8 cellular contexts compared by ENCODE assay signal in the genomic region with DNA sequence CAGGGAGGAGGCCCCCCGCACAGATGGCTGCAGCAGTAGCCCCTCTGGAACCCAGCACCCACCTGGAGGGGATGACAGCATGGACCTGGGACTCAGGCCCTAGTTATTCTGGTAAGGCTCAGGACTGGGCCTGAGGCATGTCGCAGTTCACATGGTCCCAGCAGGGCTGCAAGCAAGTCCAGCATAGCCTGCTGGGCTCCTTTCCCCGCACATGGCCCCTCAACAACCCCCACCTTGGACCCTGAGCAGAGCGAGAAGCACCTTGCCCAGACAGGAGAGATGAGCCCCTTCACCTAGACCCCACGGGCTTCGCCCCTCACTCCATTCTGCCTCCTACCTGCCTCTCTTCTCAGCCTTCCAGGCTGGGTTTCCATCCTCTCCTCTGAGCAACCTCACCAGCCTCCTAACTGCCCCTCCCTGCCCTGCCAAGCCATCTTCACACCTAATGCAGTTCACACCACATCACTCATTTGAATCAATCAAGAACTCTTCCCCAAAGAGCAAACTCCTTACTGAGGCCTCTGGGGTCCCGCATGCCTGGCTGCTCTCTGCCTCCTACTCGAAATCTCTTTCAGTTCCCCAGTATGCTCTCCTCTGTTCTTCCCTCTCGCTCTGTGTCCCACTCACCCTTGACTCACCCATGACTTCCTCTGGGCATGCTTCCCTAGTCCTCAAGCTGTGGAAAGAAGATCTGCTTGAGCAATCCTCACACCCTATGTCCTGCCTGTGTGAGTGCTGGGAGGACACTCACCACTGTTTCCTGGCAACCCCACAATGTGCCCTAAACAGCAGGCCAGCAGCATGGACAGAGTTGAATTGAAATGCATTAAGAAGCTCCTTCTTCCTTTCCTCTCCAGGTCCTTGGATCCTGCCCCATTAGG. TPM values are rescaled to one million over a fixed set of nuclear protein-coding genes. Genes with fewer than 3 reads are reported as not detected.
DNase-seq lines count a peak whose midpoint lies in the region; ATAC-seq and TF ChIP-seq lines count a peak whose summit lies in the region.

No MANE protein-coding gene starts in this region.

- no peak overlapping the region for H3K4me3 Mint-ChIP-seq in activated naive CD4-positive, alpha-beta T cell treated with anti-CD3 and anti-CD28 coated beads, Interleukin-2, amount 10 ng/mL, durations not matched to agents 7 days and 5 days
- peak overlapping the region; percentile 7 for H3K4me3 Mint-ChIP-seq in natural killer cell treated with Interleukin-12 subunit alpha and Interleukin-12 subunit beta and Interleukin-15 and Interleukin-18, amount 100 ng/mL, for 72 hours

- H3K27ac ChIP-seq in esophagus muscularis mucosa (replicated peaks in 1 of 4) = peak overlapping the region; percentile 44 to 65 (median 50)

- peaks cover 4% of the 10 kb centered on the region for H3K27me3 Mint-ChIP-seq in activated naive CD4-positive, alpha-beta T cell treated with anti-CD3 and anti-CD28 coated beads, Interleukin-2, amount 10 ng/mL, durations not matched to agents 7 days and 5 days
- H3K27me3 Mint-ChIP-seq in natural killer cell treated with Interleukin-12 subunit alpha and Interleukin-12 subunit beta and Interleukin-15 and Interleukin-18, amount 100 ng/mL, for 72 hours = no peaks in the 10 kb centered on the region

- CTCF ChIA-PET in activated naive CD4-positive, alpha-beta T cell treated with anti-CD3 and anti-CD28 coated beads, Interleukin-2, amount 10 ng/mL, durations not matched to agents 7 days and 5 days (lab: Charles Lee) = interaction anchor here (0.6 to 1.3 kb wide), 3 partner anchors 81 to 369 kb away, joined by 3 read pairs; partner anchors contain the start of gene EYA3

- H3K9me3 Mint-ChIP-seq in activated naive CD4-positive, alpha-beta T cell treated with anti-CD3 and anti-CD28 coated beads, Interleukin-2, amount 10 ng/mL, durations not matched to agents 7 days and 5 days = no peaks in the 10 kb centered on the region
- H3K9me3 Mint-ChIP-seq in natural killer cell treated with Interleukin-12 subunit alpha and Interleukin-12 subunit beta and Interleukin-15 and Interleukin-18, amount 100 ng/mL, for 72 hours = no peaks in the 10 kb centered on the region

- no peak for DNase-seq in activated naive CD4-positive, alpha-beta T cell treated with anti-CD3 and anti-CD28 coated beads, Interleukin-2, amount 10 ng/mL, durations not matched to agents 7 days and 5 days
- no peak for DNase-seq in activated naive CD4-positive, alpha-beta T cell (lab: John Stamatoyannopoulos, UW)
- DNase-seq in SIG-M5 treated with dmso at 0.1 percent for 504 hours (lab: John Stamatoyannopoulos, UW; ENCODE audit: unreplicated experiment) (peak; percentile 91), esophagus muscularis mucosa (ENCODE audit: extremely low spot score) (no peak)
- DNase-seq in natural killer cell treated with Interleukin-12 subunit alpha and Interleukin-12 subunit beta and Interleukin-15 and Interleukin-18, amount 100 ng/mL, for 72 hours (ENCODE audit: low spot score) = no peak

- intact Hi-C loops in esophagus muscularis mucosa (cut with DNase I) = no loop called here

- no peak for TF ChIP-seq CTCF in esophagus muscularis mucosa (IDR thresholded peaks at IDR 0.05)

- WGBS in esophagus muscularis mucosa = 76% methylated on average over 9 of the region's 9 CpGs

- H3K27ac Mint-ChIP-seq in activated naive CD4-positive, alpha-beta T cell treated with anti-CD3 and anti-CD28 coated beads, Interleukin-2, amount 10 ng/mL, durations not matched to agents 7 days and 5 days = peak overlapping the region; percentile 62
- peak overlapping the region; percentile 12 to 51 for H3K27ac Mint-ChIP-seq in natural killer cell treated with Interleukin-12 subunit alpha and Interleukin-12 subunit beta and Interleukin-15 and Interleukin-18, amount 100 ng/mL, for 72 hours

- H3K36me3 Mint-ChIP-seq in activated naive CD4-positive, alpha-beta T cell treated with anti-CD3 and anti-CD28 coated beads, Interleukin-2, amount 10 ng/mL, durations not matched to agents 7 days and 5 days = no peaks in the 10 kb centered on the region
- H3K36me3 Mint-ChIP-seq in natural killer cell treated with Interleukin-12 subunit alpha and Interleukin-12 subunit beta and Interleukin-15 and Interleukin-18, amount 100 ng/mL, for 72 hours = no peaks in the 10 kb centered on the region

- no peak overlapping the region for H3K4me3 ChIP-seq in esophagus muscularis mucosa

- no peaks in the 10 kb centered on the region for H3K36me3 ChIP-seq in esophagus muscularis mucosa

- peaks cover 51% of the 10 kb centered on the region for H3K4me1 Mint-ChIP-seq in activated naive CD4-positive, alpha-beta T cell treated with anti-CD3 and anti-CD28 coated beads, Interleukin-2, amount 10 ng/mL, durations not matched to agents 7 days and 5 days
- peaks cover 27 to 31% of the 10 kb centered on the region in 2 donors for H3K4me1 Mint-ChIP-seq in natural killer cell treated with Interleukin-12 subunit alpha and Interleukin-12 subunit beta and Interleukin-15 and Interleukin-18, amount 100 ng/mL, for 72 hours (ENCODE audit: low read depth in 2 of 2)

- H3K4me1 ChIP-seq in esophagus muscularis mucosa = peaks cover 6 to 15% (median 15%) of the 10 kb centered on the region in 4 donors

- no peak for TF ChIP-seq POLR2A in esophagus muscularis mucosa (IDR thresholded peaks at IDR 0.05; ENCODE audit: low read depth)

- no peaks in the 10 kb centered on the region for H3K27me3 ChIP-seq in esophagus muscularis mucosa

- ATAC-seq in natural killer cell treated with Interleukin-12 subunit alpha and Interleukin-12 subunit beta and Interleukin-15 and Interleukin-18, amount 100 ng/mL, for 72 hours = peak; percentile 78 to 80
- no peak for ATAC-seq in HG02763 (IDR thresholded peaks at IDR 0.05; ENCODE audit: unreplicated experiment)
- ATAC-seq in HG03025 (IDR thresholded peaks at IDR 0.05; ENCODE audit: low FRiP score, unreplicated experiment) = no peak
- ATAC-seq in HG03095 (IDR thresholded peaks at IDR 0.05; ENCODE audit: unreplicated experiment) = no peak

- H3K9me3 ChIP-seq in esophagus muscularis mucosa = no peaks in the 10 kb centered on the region

- TF ChIP-seq EP300 in esophagus muscularis mucosa (IDR thresholded peaks at IDR 0.05) = no peak

RNA-seq across cellular contexts. Expression of gene THEMIS2, which starts 9.4 kb away (rescaled TPM):
- 10 to 100 TPM in 3 of 4 donors, 1 to 10 TPM in 1; 9.6 to 36.4 (median 24.6) TPM for total RNA-seq in esophagus muscularis mucosa
- total RNA-seq in natural killer cell treated with Interleukin-12 subunit alpha and Interleukin-12 subunit beta and Interleukin-15 and Interleukin-18, amount 100 ng/mL, for 72 hours = 10 to 100 TPM; 38.4 to 51.9 TPM

RNA-seq across cellular contexts. Expression of gene PPP1R8, which starts 32.3 kb away (rescaled TPM):
- total RNA-seq in esophagus muscularis mucosa = 10 to 100 TPM; 33.2 to 51.6 (median 42.0) TPM
- total RNA-seq in natural killer cell treated with Interleukin-12 subunit alpha and Interleukin-12 subunit beta and Interleukin-15 and Interleukin-18, amount 100 ng/mL, for 72 hours = 10 to 100 TPM; 65.1 to 69.7 TPM

RNA-seq across cellular contexts. Expression of gene RPA2, which starts 51.5 kb away (rescaled TPM):
- total RNA-seq in esophagus muscularis mucosa = 10 to 100 TPM; 21.2 to 41.5 (median 30.6) TPM
- total RNA-seq in natural killer cell treated with Interleukin-12 subunit alpha and Interleukin-12 subunit beta and Interleukin-15 and Interleukin-18, amount 100 ng/mL, for 72 hours = 10 to 100 TPM; 54.7 to 79.8 TPM

Comparison
In these comparisons a context has a peak if more than half of its experiments do, and no peak if none do; other contexts are left out.
1. ATAC-seq: peak in natural killer cell treated with Interleukin-12 subunit alpha and Interleukin-12 subunit beta and Interleukin-15 and Interleukin-18, amount 100 ng/mL, for 72 hours (2 of 2); none in HG02763 (single experiment), HG03025 (single experiment) and HG03095 (single experiment).